In genomic region chr20:60085551-60086132, GRCh38 we compare ENCODE assay signal across 23 cellular contexts.
"Had no signal": no experiment of that assay in that cellular context is flagged by ENCODE, and none has a peak within 500 bp of the region (broad histone marks: within the 10 kb centered on the region; RNA-seq: fewer than 3 reads in every experiment).

No MANE protein-coding gene starts in this region.

- FAIRE-seq: astrocyte, islet of Langerhans had no signal

- H3K4me3 Mint-ChIP-seq: activated naive CD4-positive, alpha-beta T cell treated with anti-CD3 and anti-CD28 coated beads, Interleukin-2, amount 50 U/mL, for 24 hours; activated T-cell treated with anti-CD3 and anti-CD28 coated beads, Interleukin-2, amount 50 U/mL, for 72 hours; stimulated activated memory B cell treated with anti-CD40 and anti-IgM and Interleukin-4, amounts not matched to agents 10 μg/mL and 1 μg/mL and 100 μg/mL, for 72 hours had no signal

- H3K27ac Mint-ChIP-seq: activated naive CD4-positive, alpha-beta T cell treated with anti-CD3 and anti-CD28 coated beads, Interleukin-2, amount 50 U/mL, for 24 hours; activated T-cell treated with anti-CD3 and anti-CD28 coated beads, Interleukin-2, amount 50 U/mL, for 72 hours; stimulated activated memory B cell treated with anti-CD40 and anti-IgM and Interleukin-4, amounts not matched to agents 10 μg/mL and 1 μg/mL and 100 μg/mL, for 72 hours had no signal

- H3K4me3 ChIP-seq: adrenal gland, breast epithelium, coronary artery, gastrocnemius medialis, heart right ventricle, lower lobe of right lung, ovary, smooth muscle cell, tibial artery had no signal

- H3K4me1 Mint-ChIP-seq: activated naive CD4-positive, alpha-beta T cell treated with anti-CD3 and anti-CD28 coated beads, Interleukin-2, amount 50 U/mL, for 24 hours; stimulated activated memory B cell treated with anti-CD40 and anti-IgM and Interleukin-4, amounts not matched to agents 10 μg/mL and 1 μg/mL and 100 μg/mL, for 72 hours had no signal

- DNase-seq: activated CD4-positive, alpha-beta T cell treated with anti-CD3 and anti-CD28 coated beads for 1 hour; activated CD4-positive, alpha-beta T cell treated with anti-CD3 and anti-CD28 coated beads, Interleukin-2, amount 50 U/mL, for 4 hours; activated effector memory CD4-positive, alpha-beta T cell treated with anti-CD3 and anti-CD28 coated beads, Interleukin-2, amount 50 U/mL, for 16 hours; activated T-cell treated with anti-CD3 and anti-CD28 coated beads, Interleukin-2, amount 50 U/mL, for 72 hours; adrenal gland; gastrocnemius medialis; heart right ventricle; left colon; lower lobe of right lung; ovary; stimulated activated CD4-positive, alpha-beta T cell treated with anti-CD3 and anti-CD28 coated beads, Interleukin-4, amount 100 ng/mL, for 4 hours; T-helper 2 cell; tibial artery had no signal

- H3K27me3 ChIP-seq: adrenal gland, breast epithelium, ovary had no signal

- H3K4me2 ChIP-seq: smooth muscle cell had no signal

- H3K9me3 Mint-ChIP-seq: activated naive CD4-positive, alpha-beta T cell treated with anti-CD3 and anti-CD28 coated beads, Interleukin-2, amount 50 U/mL, for 24 hours; activated T-cell treated with anti-CD3 and anti-CD28 coated beads, Interleukin-2, amount 50 U/mL, for 72 hours had no signal

- H3K36me3 Mint-ChIP-seq: stimulated activated memory B cell treated with anti-CD40 and anti-IgM and Interleukin-4, amounts not matched to agents 10 μg/mL and 1 μg/mL and 100 μg/mL, for 72 hours had no signal

- H3K9me3 ChIP-seq: adrenal gland, breast epithelium, gastrocnemius medialis, lower lobe of right lung, ovary, tibial artery had no signal

- H3K27ac ChIP-seq: adrenal gland, breast epithelium, coronary artery, gastrocnemius medialis, heart right ventricle, lower lobe of right lung, ovary, tibial artery, VCaP had no signal

- ATAC-seq: activated T-cell treated with anti-CD3 and anti-CD28 coated beads, Interleukin-2, amount 50 U/mL, for 72 hours; esophagus mucosa; gastrocnemius medialis; heart right ventricle; left colon; lower lobe of right lung; sciatic nerve; stimulated activated memory B cell treated with anti-CD40 and anti-IgM and Interleukin-4, amounts not matched to agents 10 μg/mL and 1 μg/mL and 100 μg/mL, for 72 hours had no signal

- H3K36me3 ChIP-seq: adrenal gland, breast epithelium, gastrocnemius medialis, heart right ventricle, lower lobe of right lung, ovary, tibial artery had no signal

- H3K4me1 ChIP-seq: adrenal gland, breast epithelium, gastrocnemius medialis, lower lobe of right lung had no signal
